In genomic region chr20:37729909-37730308, GRCh38 we compare ENCODE assay signal across 18 cellular contexts. TPM values are rescaled to one million over a fixed set of nuclear protein-coding genes. Genes with fewer than 3 reads are reported as not detected.
DNase-seq lines count a peak whose midpoint lies in the region; ATAC-seq and TF ChIP-seq lines count a peak whose summit lies in the region.
"Had no signal": no experiment of that assay in that cellular context is flagged by ENCODE, and none has a peak within 500 bp of the region (broad histone marks: within the 10 kb centered on the region; RNA-seq: fewer than 3 reads in every experiment).

No MANE protein-coding gene starts in this region.

- peaks cover 75% of the 10 kb centered on the region for H3K4me1 Mint-ChIP-seq in nephron

- H3K36me3 Mint-ChIP-seq in nephron (ENCODE audit: low read depth): peaks cover 23% of the 10 kb centered on the region

- H3K27me3 ChIP-seq in HUES64 (ENCODE audit: insufficient read depth, low read length): no peaks in the 10 kb centered on the region
- H3K27me3 ChIP-seq in ectodermal cell (ENCODE audit: control insufficient read depth, insufficient read depth, low read length, poor library complexity, severe bottlenecking): no peaks in the 10 kb centered on the region
- H3K27me3 ChIP-seq: BLaER1, dorsolateral prefrontal cortex, upper lobe of left lung had no signal

- H3K36me3 ChIP-seq in HUES64 (ENCODE audit: insufficient read depth, low read length): no peaks in the 10 kb centered on the region
- H3K36me3 ChIP-seq in ectodermal cell (ENCODE audit: control insufficient read depth, insufficient read depth, low read length): no peaks in the 10 kb centered on the region

- DNase-seq in EL: peak; percentile 10
- no peak for DNase-seq in SIG-M5 treated with dmso at 0.1 percent for 504 hours (lab: John Stamatoyannopoulos, UW; ENCODE audit: unreplicated experiment)
- DNase-seq in AG20443 (ENCODE audit: low spot score): no peak
- no peak for DNase-seq in amygdala (lab: John Stamatoyannopoulos, UW)
- DNase-seq: activated CD4-positive, alpha-beta T cell treated with anti-CD3 and anti-CD28 coated beads, Interleukin-2, amount 50 U/mL, for 1 hour; activated T-cell treated with anti-CD3 and anti-CD28 coated beads, Interleukin-2, amount 50 U/mL, for 48 hours; DMS79; dorsolateral prefrontal cortex; kidney; NCI-H1417 treated with DMSO at 0.1 percent for 48 hours; retina; stimulated activated CD4-positive, alpha-beta T cell treated with anti-CD3 and anti-CD28 coated beads, Interleukin-4, amount 100 ng/mL, for 24 hours; upper lobe of left lung had no signal

- H3K27me3 Mint-ChIP-seq in nephron (ENCODE audit: low read depth): no peaks in the 10 kb centered on the region

- H3K4me3 Mint-ChIP-seq in nephron: no peak overlapping the region

- WGBS in HUES64: 97% methylated on average over 3 of the region's 3 CpGs
- 93 to 100% methylated on average over 3 of the region's 3 CpGs for WGBS in ectodermal cell, 2 experiments

- H3K9me3 ChIP-seq in HUES64 (ENCODE audit: insufficient read depth, low read depth, low read length): no peaks in the 10 kb centered on the region
- H3K9me3 ChIP-seq in ectodermal cell (ENCODE audit: control insufficient read depth, low read length): no peaks in the 10 kb centered on the region
- H3K9me3 ChIP-seq: BLaER1, upper lobe of left lung had no signal

- no peaks in the 10 kb centered on the region for H3K9me3 Mint-ChIP-seq in nephron

- no peak for TF ChIP-seq CTCF in nephron (IDR thresholded peaks at IDR 0.05; ENCODE audit: unreplicated experiment in 3 of 3)

- H3K9ac ChIP-seq in HUES64 (ENCODE audit: low read depth, low read length): 0 out of 2 replicates have a peak overlapping the region, but pooled peaks have one; percentile 16
- H3K9ac ChIP-seq: BLaER1 had no signal

- H3K4me3 ChIP-seq in HUES64 (ENCODE audit: low read length): no peak overlapping the region
- H3K4me3 ChIP-seq in ectodermal cell (ENCODE audit: insufficient read depth, low read depth, low read length): no peak overlapping the region
- H3K4me3 ChIP-seq: BLaER1, upper lobe of left lung had no signal

- H3K27ac Mint-ChIP-seq in nephron: peak overlapping the region in 2 of 3 experiments; percentile 3 to 22

- ATAC-seq in GM18858 (IDR thresholded peaks at IDR 0.05; ENCODE audit: unreplicated experiment): no peak

- H3K27ac ChIP-seq in HUES64 (ENCODE audit: low read depth, low read length) (no peak overlapping the region), ectodermal cell (ENCODE audit: insufficient read depth, low read depth, low read length, poor library complexity, severe bottlenecking) (peak overlapping the region; percentile 22)
- H3K27ac ChIP-seq: BLaER1, upper lobe of left lung had no signal

- peaks cover 50% of the 10 kb centered on the region for H3K4me1 ChIP-seq in HUES64 (ENCODE audit: insufficient read depth, low read length)
- H3K4me1 ChIP-seq in ectodermal cell (ENCODE audit: control insufficient read depth, insufficient read depth, low read length): peaks cover 64% of the 10 kb centered on the region

RNA-seq across cellular contexts. Expression of gene CTNNBL1, which starts 36.1 kb away (rescaled TPM):
- polyA plus RNA-seq in HUES64 (2013, experiment 1 of 2): 57.3 TPM
- 56.4 TPM for polyA plus RNA-seq in HUES64 (2013, experiment 2 of 2)
- polyA plus RNA-seq in ectodermal cell (2013, experiment 1 of 4): 91.0 TPM
- polyA plus RNA-seq in ectodermal cell (2013, experiment 2 of 4): 90.7 TPM
- polyA plus RNA-seq in ectodermal cell (2013, experiment 3 of 4): 76.3 TPM
- 74.2 TPM for polyA plus RNA-seq in ectodermal cell (2013, experiment 4 of 4)
